In the genomic region with DNA sequence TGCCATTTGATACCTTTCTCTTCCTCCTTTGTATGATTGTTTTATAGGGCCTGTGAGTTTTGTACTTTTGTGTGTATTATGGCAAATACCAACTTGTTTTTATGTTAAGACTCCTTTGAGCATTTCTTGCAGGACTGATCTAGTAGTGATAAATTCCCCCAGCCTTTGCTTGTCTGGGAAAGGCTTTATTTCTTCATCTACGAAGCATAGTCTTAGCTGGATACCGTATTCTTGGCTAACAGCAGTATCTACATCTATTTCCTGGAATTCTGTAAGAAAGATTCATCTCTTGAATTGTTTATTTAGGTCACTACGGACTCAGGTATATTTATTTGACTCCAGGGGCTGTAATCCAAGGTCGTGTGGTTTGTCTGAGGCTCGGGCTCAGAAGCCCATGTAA, we compare ENCODE assay signal across 6 cellular contexts. TPM values are rescaled to one million over a fixed set of nuclear protein-coding genes. Genes with fewer than 3 reads are reported as not detected.
"Had no signal": no experiment of that assay in that cellular context is flagged by ENCODE, and none has a peak within 500 bp of the region (broad histone marks: within the 10 kb centered on the region; RNA-seq: fewer than 3 reads in every experiment).

No MANE protein-coding gene starts in this region.

- H3K4me3 Mint-ChIP-seq: GM23338, H9, HFFc6 had no signal

- H3K27ac Mint-ChIP-seq: GM23338, H9, IgD-negative memory B cell had no signal

- H3K36me3 Mint-ChIP-seq: IgD-negative memory B cell had no signal

- H3K9me3 Mint-ChIP-seq: GM23338, H9, HFFc6 had no signal

- H3K27ac ChIP-seq: HL-60 had no signal

- DNase-seq: H9, HCEC 1CT, HFFc6 had no signal

- H3K27me3 Mint-ChIP-seq: IgD-negative memory B cell had no signal

- H2AFZ ChIP-seq: GM23338 had no signal

- H3K4me2 ChIP-seq: GM23338 had no signal

- H3K4me3 ChIP-seq: GM23338 had no signal

RNA-seq across cellular contexts. Expression of a gene that starts 14.4 kb away (rescaled TPM):
- total RNA-seq: GM23338, H9 had no signal
